9 cellular contexts compared by ENCODE assay signal in genomic region chr10:14478639-14479038, GRCh38.
DNase-seq lines count a peak whose midpoint lies in the region; ATAC-seq, FAIRE-seq and TF ChIP-seq lines count a peak whose summit lies in the region.
"Had no signal": no experiment of that assay in that cellular context is flagged by ENCODE, and none has a peak within 500 bp of the region (broad histone marks: within the 10 kb centered on the region; RNA-seq: fewer than 3 reads in every experiment).

No MANE protein-coding gene starts in this region.

- no peaks in the 10 kb centered on the region for H3K9me3 ChIP-seq in body of pancreas

- no peaks in the 10 kb centered on the region for H3K27me3 ChIP-seq in body of pancreas

- TF ChIP-seq CTCF in AG04449 (IDR thresholded peaks at IDR 0.05; ENCODE audit: insufficient read depth, low read length, missing control alignments), result peak; percentile 61
- peak; percentile 48 for TF ChIP-seq CTCF in GM12873 (IDR thresholded peaks at IDR 0.05; ENCODE audit: insufficient read depth, low read depth, low read length, missing control alignments)
- peak; percentile 63 to 93 (median 89) for TF ChIP-seq CTCF in body of pancreas (IDR thresholded peaks at IDR 0.05)

- peaks cover 14% of the 10 kb centered on the region for H3K4me1 ChIP-seq in body of pancreas

- peak overlapping the region in 3 of 4 donors; percentile 27 to 69 (median 53) for H3K27ac ChIP-seq in body of pancreas
- H3K27ac ChIP-seq in substantia nigra (ENCODE audit: low read depth, low read length, poor library complexity, severe bottlenecking), result no peak overlapping the region
- H3K27ac ChIP-seq: epithelial cell of prostate had no signal

- DNase-seq in AG04449 (ENCODE audit: low read depth, low spot score) (peak; percentile 40), NCI-H345 (lab: John Stamatoyannopoulos, UW) (peak; percentile 44), body of pancreas (peak; percentile 83 to 92 (median 88)), substantia nigra (lab: John Stamatoyannopoulos, UW) (peak in 43 of 49 donors; percentile 10 to 81 (median 65))

- WGBS in body of pancreas, 2 donors, result 6 to 7% methylated on average over 2 of the region's 2 CpGs

- CTCF ChIA-PET in AG04449 (lab: Yijun Ruan, JAX), result interaction anchor here (1.1 to 13.4 kb wide), 5 partner anchors 10 to 293 kb away, joined by 3 to 154 read pairs (median 6); no protein-coding TSS in a partner anchor

- H3K4me3 ChIP-seq in AG04449 (ENCODE audit: low read depth, low read length) (no peak overlapping the region), body of pancreas (no peak overlapping the region)

- no peak for TF ChIP-seq POLR2A in body of pancreas (IDR thresholded peaks at IDR 0.05)

- H3K36me3 ChIP-seq in body of pancreas (replicated peaks in 1 of 2; ENCODE audit: insufficient read depth in 1 of 2, low read depth in 2 of 2), result no peaks in the 10 kb centered on the region

- peak; percentile 93 for ATAC-seq in body of pancreas
- no peak for ATAC-seq in GM21447 (IDR thresholded peaks at IDR 0.05; ENCODE audit: unreplicated experiment)
- ATAC-seq in HG02588 (IDR thresholded peaks at IDR 0.05; ENCODE audit: unreplicated experiment), result no peak

- POLR2A ChIA-PET in AG04449 (lab: Yijun Ruan, JAX), result no interaction called here

- FAIRE-seq in islet of Langerhans (lab: Jason Lieb, UNC), result peak; percentile 33

- intact Hi-C loops in body of pancreas (cut with DNase I), result loop anchor here (5.0 to 10.0 kb wide), 2 partner anchors 286 to 694 kb away; no protein-coding TSS in a partner anchor
